4 cellular contexts compared by ENCODE assay signal in the genomic region with DNA sequence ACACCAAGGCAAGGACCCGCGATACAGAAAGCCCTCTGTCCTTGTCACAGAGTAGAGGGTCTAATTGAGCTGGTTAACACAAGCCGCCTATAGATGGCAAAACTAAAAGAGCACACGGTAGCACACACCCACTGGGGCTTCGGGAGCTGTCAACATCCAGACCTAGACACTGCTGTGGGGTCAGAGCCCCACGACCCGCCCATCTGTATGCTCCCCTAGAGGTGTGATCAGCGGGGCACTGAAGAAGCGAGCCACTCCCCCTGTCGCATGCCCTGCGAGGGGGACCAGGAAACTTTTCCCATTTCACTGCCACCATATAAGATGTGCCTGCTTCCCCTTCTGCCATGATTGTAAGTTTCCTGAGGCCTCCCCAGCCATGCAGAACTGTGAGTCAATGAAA.
"Had no signal": no experiment of that assay in that cellular context is flagged by ENCODE, and none has a peak within 500 bp of the region (broad histone marks: within the 10 kb centered on the region; RNA-seq: fewer than 3 reads in every experiment).

No MANE protein-coding gene starts in this region.

- H3K4me3 Mint-ChIP-seq: IgD-negative memory B cell had no signal

- H3K27ac Mint-ChIP-seq: IgD-negative memory B cell had no signal

- H3K27ac ChIP-seq: HL-60 had no signal

- ATAC-seq: K562 had no signal

- H3K4me1 Mint-ChIP-seq: IgD-negative memory B cell had no signal

- H3K36me3 Mint-ChIP-seq: IgD-negative memory B cell had no signal

- H3K4me3 ChIP-seq: K562 had no signal

- DNase-seq: IMR-90 had no signal

- H3K27me3 Mint-ChIP-seq: IgD-negative memory B cell had no signal
